In genomic region chr20:37695684-37696342, GRCh38 we compare ENCODE assay signal across 1 cellular context.
TF ChIP-seq lines count a peak whose summit lies in the region.

No MANE protein-coding gene starts in this region.

TF ChIP-seq in HepG2, 621 proteins besides CTCF, POLR2A, EP300 and RAD21:
- TF ChIP-seq THAP7 (CRISPR knock-in tag; IDR thresholded peaks at IDR 0.05) (0 out of 2 replicates have a peak, but pooled peaks have one; percentile 43), ZHX2 (IDR thresholded peaks at IDR 0.05; ENCODE audit: low read depth) (no peak), ZHX2 (CRISPR knock-in tag; IDR thresholded peaks at IDR 0.05; ENCODE audit: borderline replicate concordance) (no peak), RBAK (CRISPR knock-in tag; IDR thresholded peaks at IDR 0.05) (no peak), PHF8 (CRISPR knock-in tag; IDR thresholded peaks at IDR 0.05) (no peak), ZNF629 (CRISPR knock-in tag; conservative IDR thresholded peaks at IDR 0.05) (peak; percentile 88), IKZF4 (CRISPR knock-in tag; IDR thresholded peaks at IDR 0.05; ENCODE audit: borderline replicate concordance, low read depth, not compliant biosample characterization) (no peak), ZNF747 (CRISPR knock-in tag; IDR thresholded peaks at IDR 0.05; ENCODE audit: borderline replicate concordance) (no peak), SYNCRIP (IDR thresholded peaks at IDR 0.05; ENCODE audit: insufficient read depth, low read depth, low read length) (no peak), SP2 (CRISPR knock-in tag; IDR thresholded peaks at IDR 0.05) (no peak), ZKSCAN1 (IDR thresholded peaks at IDR 0.05; ENCODE audit: low read length) (peak; percentile 63; the same call in 1 of the 2 replicates), CREB1 (IDR thresholded peaks at IDR 0.05) (no peak), CREB1 (CRISPR knock-in tag; IDR thresholded peaks at IDR 0.05) (no peak), ZNF512B (CRISPR knock-in tag; IDR thresholded peaks at IDR 0.05; ENCODE audit: borderline replicate concordance) (no peak), RERE (CRISPR knock-in tag; IDR thresholded peaks at IDR 0.05; ENCODE audit: low read depth) (no peak), FOXA3 (CRISPR knock-in tag; IDR thresholded peaks at IDR 0.05) (no peak), DDIT3 (CRISPR knock-in tag; IDR thresholded peaks at IDR 0.05) (no peak), ZNF556 (CRISPR knock-in tag; IDR thresholded peaks at IDR 0.05; ENCODE audit: borderline replicate concordance) (no peak), CSRNP2 (CRISPR knock-in tag; conservative IDR thresholded peaks at IDR 0.05; ENCODE audit: low read depth) (no peak), CAMTA2 (CRISPR knock-in tag; IDR thresholded peaks at IDR 0.05; ENCODE audit: borderline replicate concordance) (no peak), KLF15 (CRISPR knock-in tag; IDR thresholded peaks at IDR 0.05; ENCODE audit: borderline replicate concordance) (no peak), SMAD9 (CRISPR knock-in tag; IDR thresholded peaks at IDR 0.05) (no peak), TOPORS (CRISPR knock-in tag; IDR thresholded peaks at IDR 0.05) (0 out of 2 replicates have a peak, but pooled peaks have one; percentile 39), KDM2A (CRISPR knock-in tag; IDR thresholded peaks at IDR 0.05; ENCODE audit: borderline replicate concordance, low read depth) (no peak), ZBTB1 (CRISPR knock-in tag; IDR thresholded peaks at IDR 0.05; ENCODE audit: borderline replicate concordance) (no peak), ZNF816 (CRISPR knock-in tag; IDR thresholded peaks at IDR 0.05; ENCODE audit: borderline replicate concordance) (no peak), FOXO4 (CRISPR knock-in tag; conservative IDR thresholded peaks at IDR 0.05) (0 out of 2 replicates have a peak, but pooled peaks have one; percentile 91), FOXP4 (CRISPR knock-in tag; IDR thresholded peaks at IDR 0.05) (no peak)
TF ChIP-seq in HepG2: peak in this region for 5.
